1 cellular context compared by ENCODE assay signal in genomic region chr16:84478172-84478948, GRCh38.
A peak's percentile ranks its signal among the peaks of the same experiment; 100 is the strongest.
TF ChIP-seq lines count a peak whose summit lies in the region.

No MANE protein-coding gene starts in this region.

TF ChIP-seq in K562, 482 proteins besides CTCF, POLR2A, EP300 and RAD21:
- TF ChIP-seq ZNF583 (CRISPR knock-in tag; IDR thresholded peaks at IDR 0.05) (no peak), ZNF316 (IDR thresholded peaks at IDR 0.05) (peak; percentile 63), EGR1 (conservative IDR thresholded peaks at IDR 0.05) (peak; percentile 73), MAFG (tag; conservative IDR thresholded peaks at IDR 0.05) (peak; percentile 30), XRCC4 (IDR thresholded peaks at IDR 0.05; ENCODE audit: extremely low read depth, insufficient read depth, insufficient read length) (no peak), FOSL1 (tag; conservative IDR thresholded peaks at IDR 0.05) (0 out of 2 replicates have a peak, but pooled peaks have one; percentile 29), MAFF (IDR thresholded peaks at IDR 0.05; ENCODE audit: low read length) (peak; percentile 9; the same call in 1 of the 2 replicates), C11orf30 (IDR thresholded peaks at IDR 0.05; ENCODE audit: low read depth) (peak; percentile 49)
- TF ChIP-seq, protein P1, sequence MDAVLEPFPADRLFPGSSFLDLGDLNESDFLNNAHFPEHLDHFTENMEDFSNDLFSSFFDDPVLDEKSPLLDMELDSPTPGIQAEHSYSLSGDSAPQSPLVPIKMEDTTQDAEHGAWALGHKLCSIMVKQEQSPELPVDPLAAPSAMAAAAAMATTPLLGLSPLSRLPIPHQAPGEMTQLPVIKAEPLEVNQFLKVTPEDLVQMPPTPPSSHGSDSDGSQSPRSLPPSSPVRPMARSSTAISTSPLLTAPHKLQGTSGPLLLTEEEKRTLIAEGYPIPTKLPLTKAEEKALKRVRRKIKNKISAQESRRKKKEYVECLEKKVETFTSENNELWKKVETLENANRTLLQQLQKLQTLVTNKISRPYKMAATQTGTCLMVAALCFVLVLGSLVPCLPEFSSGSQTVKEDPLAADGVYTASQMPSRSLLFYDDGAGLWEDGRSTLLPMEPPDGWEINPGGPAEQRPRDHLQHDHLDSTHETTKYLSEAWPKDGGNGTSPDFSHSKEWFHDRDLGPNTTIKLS (IDR thresholded peaks at IDR 0.05; ENCODE audit: borderline replicate concordance, low read depth) = peak; percentile 96; the same call in 1 of the 2 replicates
